In the genomic region with DNA sequence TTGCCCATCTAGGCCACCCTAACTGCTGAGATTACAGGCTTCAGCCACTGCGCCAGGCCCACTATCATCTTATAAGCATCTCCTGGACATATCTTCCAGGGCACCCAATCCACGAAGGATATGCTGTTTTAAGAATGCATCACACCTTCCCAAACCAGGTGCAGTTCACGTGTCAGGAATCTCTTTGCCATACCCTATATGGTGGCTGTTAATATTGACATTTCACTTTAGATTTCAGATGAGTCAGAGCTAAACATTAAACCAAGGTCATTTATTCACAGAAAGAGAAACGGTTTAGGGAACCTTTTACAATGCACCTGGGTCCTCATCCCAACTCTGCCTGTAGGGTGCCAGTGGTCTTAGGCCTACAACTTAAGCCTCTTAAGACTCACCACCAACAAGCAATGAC, we compare ENCODE assay signal across 11 cellular contexts.
DNase-seq lines count a peak whose midpoint lies in the region; ATAC-seq and TF ChIP-seq lines count a peak whose summit lies in the region.
"Had no signal": no experiment of that assay in that cellular context is flagged by ENCODE, and none has a peak within 500 bp of the region (broad histone marks: within the 10 kb centered on the region; RNA-seq: fewer than 3 reads in every experiment).

No MANE protein-coding gene starts in this region.

- DNase-seq in DMS53 (lab: John Stamatoyannopoulos, UW) (peak; percentile 94), Panc1 (ENCODE audit: low read depth, low spot score) (no peak), mucosa of descending colon (no peak), left cardiac atrium (no peak), DMS 273 (lab: John Stamatoyannopoulos, UW; ENCODE audit: unreplicated experiment) (no peak), AG20443 (ENCODE audit: low spot score) (no peak)
- DNase-seq: foreskin melanocyte, lower lobe of right lung, retina, T1000 had no signal

- no TSS peak for BruUV-seq in Panc1 (replicated peaks; lab: Mats Ljungman, UMichigan)

- H3K27ac ChIP-seq in Panc1 (ENCODE audit: low read length), result peak overlapping the region; percentile 20; the same call in 1 of the 2 replicates
- H3K27ac ChIP-seq: lower lobe of right lung had no signal

- ATAC-seq in GM19467 (IDR thresholded peaks at IDR 0.05; ENCODE audit: unreplicated experiment), result peak; percentile 63
- 0 out of 2 replicates have a peak, but pooled peaks have one; percentile 40 for ATAC-seq in Panc1
- ATAC-seq in mucosa of descending colon, result peak; percentile 87
- no peak for ATAC-seq in left cardiac atrium
- ATAC-seq: lower lobe of right lung had no signal

- no peak for TF ChIP-seq CTCF in Panc1 (IDR thresholded peaks at IDR 0.05)
- no peak for TF ChIP-seq CTCF in mucosa of descending colon (IDR thresholded peaks at IDR 0.05)

- intact Hi-C loops in Panc1 (cut with micrococcal nuclease; ENCODE audit: unreplicated experiment) (no loop called here), mucosa of descending colon (cut with DNase I, micrococcal nuclease) (no loop called here), left cardiac atrium (cut with DNase I) (loop anchor here in 1 of 2 donors (10.0 kb wide), 1 partner anchor 47 kb away; no protein-coding TSS in a partner anchor)

- no peaks in the 10 kb centered on the region for H3K9me3 ChIP-seq in Panc1 (ENCODE audit: control insufficient read depth, insufficient read depth, low read depth, low read length)
- no peaks in the 10 kb centered on the region for H3K9me3 ChIP-seq in mucosa of descending colon
- H3K9me3 ChIP-seq: lower lobe of right lung had no signal

- H3K4me3 ChIP-seq in Panc1 (ENCODE audit: low read depth in 2 of 2, low read length in 2 of 2) (no peak overlapping the region), mucosa of descending colon (no peak overlapping the region)
- H3K4me3 ChIP-seq: lower lobe of right lung had no signal

- H3K4me1 ChIP-seq in Panc1 (ENCODE audit: control insufficient read depth, insufficient read depth, low read length) (peaks cover 51% of the 10 kb centered on the region), mucosa of descending colon (ENCODE audit: low read depth) (peaks cover 23% of the 10 kb centered on the region)

- in situ Hi-C loops in Panc1 (cut with HindIII; ENCODE audit: low pct_unique_long_range_greater_than_20kb, low sequenced_read_pairs), result no loop called here

- CTCF ChIA-PET in Panc1 (lab: Charles Lee), result no interaction called here

- POLR2A ChIA-PET in Panc1 (lab: Charles Lee), result interaction anchor here (0.6 kb wide), 1 partner anchor 15 kb away, joined by 4 read pairs; no protein-coding TSS in a partner anchor

- H3K36me3 ChIP-seq in Panc1 (ENCODE audit: control insufficient read depth, insufficient read depth, low read length) (no peaks in the 10 kb centered on the region), mucosa of descending colon (ENCODE audit: low read depth) (no peaks in the 10 kb centered on the region)
- H3K36me3 ChIP-seq: lower lobe of right lung had no signal

- H3K27me3 ChIP-seq in Panc1 (ENCODE audit: control insufficient read depth, insufficient read depth, low read length), result no peaks in the 10 kb centered on the region

Comparison
In these comparisons a context has a peak if more than half of its experiments do, and no peak if none do; other contexts are left out.
1. ATAC-seq: peak in GM19467 (single experiment), Panc1 (single experiment) and mucosa of descending colon (single experiment); none in left cardiac atrium (0 of 2).